Comparison of ENCODE assay signal across 10 cellular contexts in the genomic region with DNA sequence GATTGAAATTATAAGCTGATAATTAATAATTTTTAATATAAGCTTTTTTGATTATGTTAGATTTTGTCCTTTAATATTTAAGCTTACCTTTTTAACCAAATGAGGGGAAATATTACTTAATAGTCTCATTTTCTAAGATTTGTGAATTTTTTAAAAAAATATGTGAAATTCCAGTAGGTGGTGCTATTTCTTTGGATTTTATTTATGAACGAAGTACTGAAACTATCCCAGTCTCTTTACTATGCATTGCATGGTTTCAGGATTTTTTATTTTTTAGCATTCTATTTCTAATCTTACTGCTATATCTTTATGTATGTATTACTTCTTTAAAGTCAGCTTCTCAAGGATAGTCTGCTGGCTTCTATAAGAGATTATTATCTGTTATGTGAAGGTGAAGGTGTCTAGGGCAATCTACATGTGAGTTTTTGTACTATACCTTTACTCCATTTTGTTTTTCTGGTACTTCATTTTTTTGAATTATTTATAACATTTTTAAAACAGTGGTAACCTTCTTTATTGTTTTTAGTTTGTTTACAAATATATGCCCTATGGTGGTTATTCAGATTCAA.
DNase-seq lines count a peak whose midpoint lies in the region; ATAC-seq and TF ChIP-seq lines count a peak whose summit lies in the region.
"Had no signal": no experiment of that assay in that cellular context is flagged by ENCODE, and none has a peak within 500 bp of the region (broad histone marks: within the 10 kb centered on the region; RNA-seq: fewer than 3 reads in every experiment).

No MANE protein-coding gene starts in this region.

- TF ChIP-seq CTCF in RWPE1 (conservative IDR thresholded peaks at IDR 0.05; ENCODE audit: low read depth): peak; percentile 53

- no peak overlapping the region for H3K27ac ChIP-seq in RWPE1
- H3K27ac ChIP-seq: skin epidermis had no signal

- H3K36me3 Mint-ChIP-seq in activated CD4-positive, alpha-beta memory T cell treated with anti-CD3 and anti-CD28 coated beads, Interleukin-2, amount 10 ng/mL, durations not matched to agents 7 days and 5 days (ENCODE audit: low read depth): no peaks in the 10 kb centered on the region

- POLR2A ChIA-PET in RWPE1 (lab: Yijun Ruan, JAX; ENCODE audit: low non-redundant PET): no interaction called here
- POLR2A ChIA-PET in activated CD4-positive, alpha-beta memory T cell treated with anti-CD3 and anti-CD28 coated beads, Interleukin-2, amount 10 ng/mL, durations not matched to agents 7 days and 5 days (lab: Charles Lee): no interaction called here

- DNase-seq in ACHN (peak; percentile 55), RWPE1 (ENCODE audit: low spot score) (peak; percentile 14), globus pallidus (ENCODE audit: low spot score) (peak; percentile 1), NCI-H2196 treated with DMSO at 0.1 percent for 48 hours (lab: John Stamatoyannopoulos, UW; ENCODE audit: unreplicated experiment) (no peak), ecto neural progenitor cell (ENCODE audit: low spot score) (no peak), middle frontal gyrus (ENCODE audit: extremely low spot score, low spot score) (no peak)
- DNase-seq in activated CD4-positive, alpha-beta memory T cell treated with anti-CD3 and anti-CD28 coated beads, Interleukin-2, amount 10 ng/mL, durations not matched to agents 7 days and 5 days: no peak

- no peaks in the 10 kb centered on the region for H3K4me1 Mint-ChIP-seq in activated CD4-positive, alpha-beta memory T cell treated with anti-CD3 and anti-CD28 coated beads, Interleukin-2, amount 10 ng/mL, durations not matched to agents 7 days and 5 days
- H3K4me1 Mint-ChIP-seq: central memory CD8-positive, alpha-beta T cell had no signal

- CTCF ChIA-PET in RWPE1 (lab: Yijun Ruan, JAX): interaction anchor here (0.6 to 0.7 kb wide), 3 partner anchors 125 to 247 kb away, joined by 3 to 5 read pairs (median 4); no protein-coding TSS in a partner anchor
- CTCF ChIA-PET in activated CD4-positive, alpha-beta memory T cell treated with anti-CD3 and anti-CD28 coated beads, Interleukin-2, amount 10 ng/mL, durations not matched to agents 7 days and 5 days (lab: Charles Lee): interaction anchor here (1.0 to 1.4 kb wide), 3 partner anchors 18 to 74 kb away, joined by 3 to 4 read pairs (median 3); no protein-coding TSS in a partner anchor

- in situ Hi-C loops in ACHN (cut with HindIII; ENCODE audit: low pct_ligation_motif_present, low pct_unique_long_range_greater_than_20kb, low sequenced_read_pairs): no loop called here

- ATAC-seq in GM18502 (IDR thresholded peaks at IDR 0.05; ENCODE audit: poor library complexity, unreplicated experiment): peak; percentile 41

- H3K9me3 Mint-ChIP-seq in activated CD4-positive, alpha-beta memory T cell treated with anti-CD3 and anti-CD28 coated beads, Interleukin-2, amount 10 ng/mL, durations not matched to agents 7 days and 5 days: no peaks in the 10 kb centered on the region
- H3K9me3 Mint-ChIP-seq: central memory CD8-positive, alpha-beta T cell had no signal

- H3K27ac Mint-ChIP-seq in activated CD4-positive, alpha-beta memory T cell treated with anti-CD3 and anti-CD28 coated beads, Interleukin-2, amount 10 ng/mL, durations not matched to agents 7 days and 5 days: no peak overlapping the region

- H3K4me3 Mint-ChIP-seq in activated CD4-positive, alpha-beta memory T cell treated with anti-CD3 and anti-CD28 coated beads, Interleukin-2, amount 10 ng/mL, durations not matched to agents 7 days and 5 days: no peak overlapping the region
- H3K4me3 Mint-ChIP-seq: central memory CD8-positive, alpha-beta T cell had no signal

- H3K27me3 Mint-ChIP-seq in activated CD4-positive, alpha-beta memory T cell treated with anti-CD3 and anti-CD28 coated beads, Interleukin-2, amount 10 ng/mL, durations not matched to agents 7 days and 5 days: peaks cover 2% of the 10 kb centered on the region

Comparison
In these comparisons a context has a peak if more than half of its experiments do, and no peak if none do; other contexts are left out.
1. DNase-seq: peak in ACHN (single experiment), RWPE1 (single experiment) and globus pallidus (single experiment); none in NCI-H2196 treated with DMSO at 0.1 percent for 48 hours (single experiment), ecto neural progenitor cell (single experiment), middle frontal gyrus (single experiment) and activated CD4-positive, alpha-beta memory T cell treated with anti-CD3 and anti-CD28 coated beads, Interleukin-2, amount 10 ng/mL, durations not matched to agents 7 days and 5 days (single experiment).